ENCODE assay signal across 28 cellular contexts in genomic region chr7:44889096-44889775, GRCh38. TPM values are rescaled to one million over a fixed set of nuclear protein-coding genes. Genes with fewer than 3 reads are reported as not detected.
DNase-seq lines count a peak whose midpoint lies in the region; ATAC-seq and TF ChIP-seq lines count a peak whose summit lies in the region.
"Had no signal": no experiment of that assay in that cellular context is flagged by ENCODE, and none has a peak within 500 bp of the region (broad histone marks: within the 10 kb centered on the region; RNA-seq: fewer than 3 reads in every experiment).

No MANE protein-coding gene starts in this region.

- CTCF ChIA-PET in activated CD8-positive, alpha-beta T cell treated with anti-CD3 and anti-CD28 coated beads for 36 hours (lab: Charles Lee), result no interaction called here
- CTCF ChIA-PET in naive thymus-derived CD4-positive, alpha-beta T cell (lab: Charles Lee), result no interaction called here

- H3K36me3 ChIP-seq in naive thymus-derived CD4-positive, alpha-beta T cell (ENCODE audit: control insufficient read depth in 2 of 3, insufficient read depth in 3 of 3, low read length in 3 of 3), result no peaks in the 10 kb centered on the region
- H3K36me3 ChIP-seq: adrenal gland, esophagus muscularis mucosa, left lung, sigmoid colon, tibial nerve had no signal

- DNase-seq in stimulated activated naive CD8-positive, alpha-beta T cell treated with anti-CD3 and anti-CD28 coated beads, Interleukin-15, amount 100 ng/mL, for 72 hours, result no peak
- no peak for DNase-seq in activated CD8-positive, alpha-beta T cell treated with anti-CD3 and anti-CD28 coated beads for 36 hours
- DNase-seq in naive thymus-derived CD4-positive, alpha-beta T cell, result no peak
- DNase-seq in NCI-H226 (no peak), NCI-H510A (lab: John Stamatoyannopoulos, UW) (no peak), NCI-H2227 (lab: John Stamatoyannopoulos, UW; ENCODE audit: unreplicated experiment) (no peak)
- DNase-seq: activated CD4-positive, alpha-beta T cell treated with anti-CD3 and anti-CD28 coated beads, Interleukin-2, amount 10 ng/mL, durations not matched to agents 7 days and 5 days; activated effector memory CD4-positive, alpha-beta T cell treated with Interleukin-2 at 50 U/mL for 16 hours; adrenal gland; dermis blood vessel endothelial cell; foreskin fibroblast; GM23248; islet precursor cell; left lung; NCI-H1417; NCI-H2029 treated with DMSO at 0.1 percent for 48 hours; NCI-H2227 treated with DMSO at 0.1 percent for 48 hours; nucleus accumbens; PC-9; sigmoid colon; stimulated activated CD4-positive, alpha-beta T cell treated with anti-CD3 and anti-CD28 coated beads, Interleukin-4, amount 100 ng/mL, for 1 hour had no signal

- H3K36me3 Mint-ChIP-seq in stimulated activated naive CD8-positive, alpha-beta T cell treated with anti-CD3 and anti-CD28 coated beads, Interleukin-15, Interleukin-2, amounts not matched to agents 100 ng/mL and 50 ng/mL, for 24 hours (ENCODE audit: low read depth), result peaks cover 8% of the 10 kb centered on the region
- peaks cover 10% of the 10 kb centered on the region for H3K36me3 Mint-ChIP-seq in activated CD8-positive, alpha-beta T cell treated with anti-CD3 and anti-CD28 coated beads for 36 hours (ENCODE audit: low read depth)
- peaks cover 0 to 7% (median 3%) of the 10 kb centered on the region in 5 donors for H3K36me3 Mint-ChIP-seq in naive thymus-derived CD4-positive, alpha-beta T cell

- no peak overlapping the region for H3K4me3 Mint-ChIP-seq in stimulated activated naive CD8-positive, alpha-beta T cell treated with anti-CD3 and anti-CD28 coated beads, Interleukin-15, Interleukin-2, amounts not matched to agents 100 ng/mL and 50 ng/mL, for 24 hours
- no peak overlapping the region for H3K4me3 Mint-ChIP-seq in stimulated activated naive CD8-positive, alpha-beta T cell treated with anti-CD3 and anti-CD28 coated beads, Interleukin-15, amount 100 ng/mL, for 72 hours
- H3K4me3 Mint-ChIP-seq in activated CD8-positive, alpha-beta T cell treated with anti-CD3 and anti-CD28 coated beads for 36 hours, result no peak overlapping the region
- H3K4me3 Mint-ChIP-seq in naive thymus-derived CD4-positive, alpha-beta T cell, result no peak overlapping the region
- H3K4me3 Mint-ChIP-seq: activated CD4-positive, alpha-beta T cell treated with anti-CD3 and anti-CD28 coated beads, Interleukin-2, amount 10 ng/mL, durations not matched to agents 7 days and 5 days; memory B cell; T-helper 2 cell treated with Interferon-gamma antibody and Interleukin-4, amounts not matched to agents 5 μg/mL and 100 μg/mL, for 36 hours had no signal

- peaks cover 41% of the 10 kb centered on the region for H3K4me1 Mint-ChIP-seq in stimulated activated naive CD8-positive, alpha-beta T cell treated with anti-CD3 and anti-CD28 coated beads, Interleukin-15, Interleukin-2, amounts not matched to agents 100 ng/mL and 50 ng/mL, for 24 hours (ENCODE audit: low read depth)
- peaks cover 41% of the 10 kb centered on the region for H3K4me1 Mint-ChIP-seq in stimulated activated naive CD8-positive, alpha-beta T cell treated with anti-CD3 and anti-CD28 coated beads, Interleukin-15, amount 100 ng/mL, for 72 hours
- H3K4me1 Mint-ChIP-seq in activated CD8-positive, alpha-beta T cell treated with anti-CD3 and anti-CD28 coated beads for 36 hours (ENCODE audit: low read depth), result peaks cover 37% of the 10 kb centered on the region
- H3K4me1 Mint-ChIP-seq in naive thymus-derived CD4-positive, alpha-beta T cell, result peaks cover 24 to 52% (median 37%) of the 10 kb centered on the region in 7 donors

- no peak for TF ChIP-seq CTCF in activated CD8-positive, alpha-beta T cell treated with anti-CD3 and anti-CD28 coated beads for 36 hours (IDR thresholded peaks at IDR 0.05)

- no peak overlapping the region for H3K4me3 ChIP-seq in naive thymus-derived CD4-positive, alpha-beta T cell (ENCODE audit: low read length)
- H3K4me3 ChIP-seq: adrenal gland, esophagus muscularis mucosa, GM23248, left lung, PC-9, sigmoid colon, tibial nerve had no signal

- no peak for ATAC-seq in stimulated activated naive CD8-positive, alpha-beta T cell treated with anti-CD3 and anti-CD28 coated beads, Interleukin-15, amount 100 ng/mL, for 72 hours
- no peak for ATAC-seq in activated CD8-positive, alpha-beta T cell treated with anti-CD3 and anti-CD28 coated beads for 36 hours
- ATAC-seq in naive thymus-derived CD4-positive, alpha-beta T cell, result no peak
- ATAC-seq: left lung, Right ventricle myocardium inferior had no signal

- no peaks in the 10 kb centered on the region for H3K27me3 ChIP-seq in naive thymus-derived CD4-positive, alpha-beta T cell (ENCODE audit: control insufficient read depth in 2 of 2, insufficient read depth in 2 of 2, low read length in 2 of 2)
- H3K27me3 ChIP-seq: adrenal gland, esophagus muscularis mucosa, left lung, sigmoid colon, tibial nerve had no signal

- H3K27me3 Mint-ChIP-seq in stimulated activated naive CD8-positive, alpha-beta T cell treated with anti-CD3 and anti-CD28 coated beads, Interleukin-15, Interleukin-2, amounts not matched to agents 100 ng/mL and 50 ng/mL, for 24 hours, result no peaks in the 10 kb centered on the region
- H3K27me3 Mint-ChIP-seq in stimulated activated naive CD8-positive, alpha-beta T cell treated with anti-CD3 and anti-CD28 coated beads, Interleukin-15, amount 100 ng/mL, for 72 hours, result no peaks in the 10 kb centered on the region
- no peaks in the 10 kb centered on the region for H3K27me3 Mint-ChIP-seq in activated CD8-positive, alpha-beta T cell treated with anti-CD3 and anti-CD28 coated beads for 36 hours
- peaks cover 0 to 2% (median 0%) of the 10 kb centered on the region in 5 donors for H3K27me3 Mint-ChIP-seq in naive thymus-derived CD4-positive, alpha-beta T cell
- H3K27me3 Mint-ChIP-seq: activated CD4-positive, alpha-beta T cell treated with anti-CD3 and anti-CD28 coated beads, Interleukin-2, amount 10 ng/mL, durations not matched to agents 7 days and 5 days; memory B cell had no signal

- intact Hi-C loops in activated CD8-positive, alpha-beta T cell treated with anti-CD3 and anti-CD28 coated beads for 36 hours (cut with micrococcal nuclease), result loop anchor here (5.0 kb wide), 1 partner anchor 33 kb away; no protein-coding TSS in a partner anchor
- intact Hi-C loops in naive thymus-derived CD4-positive, alpha-beta T cell (cut with micrococcal nuclease), result no loop called here

- H3K4me1 ChIP-seq in naive thymus-derived CD4-positive, alpha-beta T cell (ENCODE audit: control insufficient read depth in 2 of 2, insufficient read depth in 2 of 2, low read length in 2 of 2), result peaks cover 28 to 35% of the 10 kb centered on the region in 2 donors

- H3K9me3 ChIP-seq in naive thymus-derived CD4-positive, alpha-beta T cell (ENCODE audit: control insufficient read depth in 2 of 3, low read length in 3 of 3), result peaks cover 0 to 3% (median 0%) of the 10 kb centered on the region in 3 experiments
- H3K9me3 ChIP-seq: adrenal gland, esophagus muscularis mucosa, left lung, sigmoid colon, tibial nerve had no signal

- POLR2A ChIA-PET in activated CD8-positive, alpha-beta T cell treated with anti-CD3 and anti-CD28 coated beads for 36 hours (lab: Charles Lee), result interaction anchor here (1.0 kb wide), 1 partner anchor 8 kb away, joined by 4 read pairs; no protein-coding TSS in a partner anchor
- POLR2A ChIA-PET in naive thymus-derived CD4-positive, alpha-beta T cell (lab: Charles Lee), result no interaction called here

- no peak overlapping the region for H3K27ac ChIP-seq in naive thymus-derived CD4-positive, alpha-beta T cell (ENCODE audit: low read depth, low read length)
- H3K27ac ChIP-seq: adrenal gland, esophagus muscularis mucosa, GM23248, left lung, PC-9, sigmoid colon, tibial nerve, VCaP had no signal

- peak overlapping the region; percentile 1 for H3K27ac Mint-ChIP-seq in stimulated activated naive CD8-positive, alpha-beta T cell treated with anti-CD3 and anti-CD28 coated beads, Interleukin-15, Interleukin-2, amounts not matched to agents 100 ng/mL and 50 ng/mL, for 24 hours
- no peak overlapping the region for H3K27ac Mint-ChIP-seq in stimulated activated naive CD8-positive, alpha-beta T cell treated with anti-CD3 and anti-CD28 coated beads, Interleukin-15, amount 100 ng/mL, for 72 hours
- peak overlapping the region; percentile 43 for H3K27ac Mint-ChIP-seq in activated CD8-positive, alpha-beta T cell treated with anti-CD3 and anti-CD28 coated beads for 36 hours
- peak overlapping the region in 6 of 9 donors; percentile 33 to 80 (median 65) for H3K27ac Mint-ChIP-seq in naive thymus-derived CD4-positive, alpha-beta T cell
- H3K27ac Mint-ChIP-seq: activated CD4-positive, alpha-beta T cell treated with anti-CD3 and anti-CD28 coated beads, Interleukin-2, amount 10 ng/mL, durations not matched to agents 7 days and 5 days; memory B cell; T-helper 2 cell treated with Interferon-gamma antibody and Interleukin-4, amounts not matched to agents 5 μg/mL and 100 μg/mL, for 36 hours had no signal

- H3K9me3 Mint-ChIP-seq in stimulated activated naive CD8-positive, alpha-beta T cell treated with anti-CD3 and anti-CD28 coated beads, Interleukin-15, Interleukin-2, amounts not matched to agents 100 ng/mL and 50 ng/mL, for 24 hours, result no peaks in the 10 kb centered on the region
- H3K9me3 Mint-ChIP-seq in stimulated activated naive CD8-positive, alpha-beta T cell treated with anti-CD3 and anti-CD28 coated beads, Interleukin-15, amount 100 ng/mL, for 72 hours, result no peaks in the 10 kb centered on the region
- H3K9me3 Mint-ChIP-seq in activated CD8-positive, alpha-beta T cell treated with anti-CD3 and anti-CD28 coated beads for 36 hours, result peaks cover 3% of the 10 kb centered on the region
- peaks cover 0 to 10% (median 3%) of the 10 kb centered on the region in 11 donors for H3K9me3 Mint-ChIP-seq in naive thymus-derived CD4-positive, alpha-beta T cell
- H3K9me3 Mint-ChIP-seq: activated CD4-positive, alpha-beta T cell treated with anti-CD3 and anti-CD28 coated beads, Interleukin-2, amount 10 ng/mL, durations not matched to agents 7 days and 5 days; memory B cell; T-helper 2 cell treated with Interferon-gamma antibody and Interleukin-4, amounts not matched to agents 5 μg/mL and 100 μg/mL, for 36 hours had no signal

RNA-seq across cellular contexts. Expression of gene PURB, which starts 3.9 kb away (rescaled TPM):
- total RNA-seq in activated CD8-positive, alpha-beta T cell treated with anti-CD3 and anti-CD28 coated beads for 36 hours, result 10 to 100 TPM; 20.5 to 21.0 TPM
- 10 to 100 TPM; 16.5 to 30.5 (median 23.3) TPM for total RNA-seq in naive thymus-derived CD4-positive, alpha-beta T cell
- polyA plus RNA-seq in naive thymus-derived CD4-positive, alpha-beta T cell, result 1 to 10 TPM; 1.7 to 2.8 TPM

RNA-seq across cellular contexts. Expression of gene H2AZ2, which starts 41.3 kb away (rescaled TPM):
- 100 to 1,000 TPM; 242 to 271 TPM for total RNA-seq in activated CD8-positive, alpha-beta T cell treated with anti-CD3 and anti-CD28 coated beads for 36 hours
- 100 to 1,000 TPM; 141 to 284 (median 143) TPM for total RNA-seq in naive thymus-derived CD4-positive, alpha-beta T cell
- polyA plus RNA-seq in naive thymus-derived CD4-positive, alpha-beta T cell, result 100 to 1,000 TPM; 202 to 252 TPM

Comparison
In these comparisons a context has a peak if more than half of its experiments do, and no peak if none do; other contexts are left out.
1. H3K27ac Mint-ChIP-seq: peak in stimulated activated naive CD8-positive, alpha-beta T cell treated with anti-CD3 and anti-CD28 coated beads, Interleukin-15, Interleukin-2, amounts not matched to agents 100 ng/mL and 50 ng/mL, for 24 hours (single experiment), activated CD8-positive, alpha-beta T cell treated with anti-CD3 and anti-CD28 coated beads for 36 hours (single experiment) and naive thymus-derived CD4-positive, alpha-beta T cell (6 of 9); none in stimulated activated naive CD8-positive, alpha-beta T cell treated with anti-CD3 and anti-CD28 coated beads, Interleukin-15, amount 100 ng/mL, for 72 hours (0 of 2).